Comparison of ENCODE assay signal across 11 cellular contexts in the genomic region with DNA sequence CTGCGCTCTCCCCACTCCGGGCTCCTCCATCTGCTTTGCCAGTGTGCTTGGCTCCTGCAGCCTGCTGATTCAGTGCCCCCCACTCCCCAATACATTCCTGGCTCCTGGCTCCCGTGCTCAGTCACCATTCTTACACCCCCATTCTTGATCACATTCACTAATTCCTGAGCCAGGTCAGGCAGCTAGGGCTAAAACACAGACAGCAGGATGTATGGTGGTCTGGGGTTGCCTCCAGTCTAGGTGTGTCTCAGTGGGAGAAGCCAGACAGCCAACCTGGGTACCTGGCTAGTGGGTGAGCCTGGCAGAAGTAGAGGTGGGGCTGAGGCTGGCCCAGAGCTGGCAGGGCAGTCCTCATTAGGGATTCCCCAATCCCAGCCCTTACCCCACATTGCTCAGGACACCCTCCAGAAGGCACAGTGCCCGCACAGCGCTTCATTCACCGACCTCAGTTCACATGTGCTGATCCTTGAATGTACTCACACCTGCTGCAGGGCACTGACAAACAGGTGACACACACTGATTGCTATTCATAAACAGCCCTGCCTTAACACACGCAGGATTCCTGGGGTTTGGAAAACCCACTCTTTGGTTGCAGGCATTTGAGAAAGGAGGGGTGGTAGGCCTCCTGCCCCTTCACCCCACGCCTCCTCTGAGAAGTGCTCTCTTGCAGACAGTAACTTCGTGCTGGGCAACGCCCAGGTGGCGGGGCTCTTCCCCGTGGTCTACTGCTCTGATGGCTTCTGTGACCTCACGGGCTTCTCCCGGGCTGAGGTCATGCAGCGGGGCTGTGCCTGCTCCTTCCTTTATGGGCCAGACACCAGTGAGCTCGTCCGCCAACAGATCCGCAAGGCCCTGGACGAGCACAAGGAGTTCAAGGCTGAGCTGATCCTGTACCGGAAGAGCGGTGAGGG. TPM values are rescaled to one million over a fixed set of nuclear protein-coding genes. Genes with fewer than 3 reads are reported as not detected.
DNase-seq lines count a peak whose midpoint lies in the region; FAIRE-seq and TF ChIP-seq lines count a peak whose summit lies in the region.
"Had no signal": no experiment of that assay in that cellular context is flagged by ENCODE, and none has a peak within 500 bp of the region (broad histone marks: within the 10 kb centered on the region; RNA-seq: fewer than 3 reads in every experiment).

No MANE protein-coding gene starts in this region.

- DNase-seq in NCI-H510A treated with DMSO at 0.1 percent for 48 hours (lab: John Stamatoyannopoulos, UW) (peak; percentile 52), NCI-H510A (lab: John Stamatoyannopoulos, UW) (no peak), neural progenitor cell (ENCODE audit: low spot score) (no peak), stomach (no peak), trophoblast cell (no peak), GM19239 (ENCODE audit: insufficient read length, low spot score) (no peak)
- DNase-seq: IMR-90, NCI-H446 treated with DMSO at 0.1 percent for 48 hours had no signal

- no peak for TF ChIP-seq CTCF in neural progenitor cell (IDR thresholded peaks at IDR 0.05)
- TF ChIP-seq CTCF in stomach (IDR thresholded peaks at IDR 0.05): no peak

- no peak overlapping the region for H3K4me3 ChIP-seq in neural progenitor cell
- H3K4me3 ChIP-seq in stomach: no peak overlapping the region
- H3K4me3 ChIP-seq in trophoblast cell (ENCODE audit: low read depth, low read length): no peak overlapping the region
- H3K4me3 ChIP-seq: uterus had no signal

- H3K4ac ChIP-seq in trophoblast cell (ENCODE audit: low read depth, low read length): no peak overlapping the region

- no peak overlapping the region for H3K4me2 ChIP-seq in neural progenitor cell
- H3K4me2 ChIP-seq in trophoblast cell (ENCODE audit: low read length): no peak overlapping the region

- H3K36me3 Mint-ChIP-seq in IgD-negative memory B cell (no peaks in the 10 kb centered on the region), neural progenitor cell (peaks cover 2% of the 10 kb centered on the region)

- H3K27me3 ChIP-seq in neural progenitor cell: peaks cover 100% of the 10 kb centered on the region
- H3K27me3 ChIP-seq in stomach: peaks cover 4 to 84% (median 36%) of the 10 kb centered on the region in 3 donors
- H3K27me3 ChIP-seq in trophoblast cell (ENCODE audit: insufficient read depth, low read length): peaks cover 78% of the 10 kb centered on the region
- H3K27me3 ChIP-seq: uterus had no signal

- H3K9me3 Mint-ChIP-seq in IgD-negative memory B cell (no peaks in the 10 kb centered on the region), neural progenitor cell (peaks cover 2% of the 10 kb centered on the region)

- no peak for FAIRE-seq in GM19239 (lab: Jason Lieb, UNC)

- peak overlapping the region in 1 of 3 donors; percentile 15 for H3K27ac Mint-ChIP-seq in IgD-negative memory B cell
- no peak overlapping the region for H3K27ac Mint-ChIP-seq in neural progenitor cell

- H3K4me1 Mint-ChIP-seq in IgD-negative memory B cell (peaks cover 12 to 23% (median 22%) of the 10 kb centered on the region in 3 donors), neural progenitor cell (peaks cover 33% of the 10 kb centered on the region)

- no peak for TF ChIP-seq POLR2A in stomach (IDR thresholded peaks at IDR 0.05)

- H3K4me3 Mint-ChIP-seq in IgD-negative memory B cell (peak overlapping the region; percentile 43 to 82 (median 60)), neural progenitor cell (peak overlapping the region; percentile 48)

- H2AFZ ChIP-seq in neural progenitor cell (replicated peaks) (no peak overlapping the region), trophoblast cell (ENCODE audit: insufficient read depth, low read length, poor library complexity) (no peak overlapping the region)

- no peak overlapping the region for H4K12ac ChIP-seq in trophoblast cell (ENCODE audit: low read depth, low read length)

- H3K9ac ChIP-seq in neural progenitor cell (no peak overlapping the region), trophoblast cell (ENCODE audit: low read length) (no peak overlapping the region)

- no peak overlapping the region for H3K23ac ChIP-seq in trophoblast cell (ENCODE audit: low read length)

- intact Hi-C loops in stomach (cut with DNase I; ENCODE audit: low total_unique reads): no loop called here

- no peak overlapping the region for H4K91ac ChIP-seq in trophoblast cell (ENCODE audit: low read depth, low read length)

- peaks cover 22% of the 10 kb centered on the region for H3F3A ChIP-seq in neural progenitor cell (ENCODE audit: low read depth)

- 62 to 82% (median 75%) methylated on average over 10 to 21 of the region's 21 CpGs for WGBS in stomach, 5 donors
- no CpG with 5 or more reads among the region's 21 CpGs for WGBS in trophoblast cell (ENCODE audit: extremely low coverage, insufficient coverage, insufficient read length)

- H2BK12ac ChIP-seq in trophoblast cell (ENCODE audit: low read length): no peak overlapping the region

- H2BK120ac ChIP-seq in trophoblast cell (ENCODE audit: insufficient read depth, low read length, poor library complexity): no peak overlapping the region

- peaks cover 22% of the 10 kb centered on the region for H4K20me1 ChIP-seq in neural progenitor cell (ENCODE audit: low read depth)

- TF ChIP-seq EP300 in stomach (IDR thresholded peaks at IDR 0.05): no peak

- no peak overlapping the region for H3K18ac ChIP-seq in trophoblast cell (ENCODE audit: low read length)

- H3K36me3 ChIP-seq in neural progenitor cell (no peaks in the 10 kb centered on the region), stomach (no peaks in the 10 kb centered on the region), trophoblast cell (ENCODE audit: control insufficient read depth in 1 of 2, insufficient read depth in 2 of 2, low read length in 2 of 2) (no peaks in the 10 kb centered on the region)
- H3K36me3 ChIP-seq: uterus had no signal

- H2BK5ac ChIP-seq in trophoblast cell (ENCODE audit: low read depth, low read length, poor library complexity): no peak overlapping the region

- no peaks in the 10 kb centered on the region for H3K79me1 ChIP-seq in trophoblast cell (ENCODE audit: low read length)

- peaks cover 11% of the 10 kb centered on the region for H3K27me3 Mint-ChIP-seq in IgD-negative memory B cell
- H3K27me3 Mint-ChIP-seq in neural progenitor cell (ENCODE audit: insufficient read depth, low read depth): peaks cover 63% of the 10 kb centered on the region

- H3K14ac ChIP-seq in trophoblast cell (ENCODE audit: low read length): no peak overlapping the region

- H3K4me1 ChIP-seq in neural progenitor cell (peaks cover 13% of the 10 kb centered on the region), stomach (peaks cover 22 to 28% (median 26%) of the 10 kb centered on the region in 4 donors), trophoblast cell (ENCODE audit: control insufficient read depth in 1 of 2, insufficient read depth in 2 of 2, low read length in 2 of 2) (peaks cover 3 to 9% of the 10 kb centered on the region in 2 experiments)

- H4K8ac ChIP-seq in trophoblast cell (ENCODE audit: low read depth, low read length): no peak overlapping the region

- H3K79me2 ChIP-seq in neural progenitor cell (ENCODE audit: low read depth): no peaks in the 10 kb centered on the region
- no peaks in the 10 kb centered on the region for H3K79me2 ChIP-seq in trophoblast cell (ENCODE audit: control insufficient read depth, insufficient read depth, low read length, poor library complexity)

- H2AK5ac ChIP-seq in trophoblast cell (ENCODE audit: low read length): no peak overlapping the region

- no peaks in the 10 kb centered on the region for H3K9me3 ChIP-seq in neural progenitor cell (ENCODE audit: low read depth)
- H3K9me3 ChIP-seq in stomach: no peaks in the 10 kb centered on the region
- H3K9me3 ChIP-seq in trophoblast cell (ENCODE audit: insufficient read depth, low read depth, low read length): peaks cover 5% of the 10 kb centered on the region
- H3K9me3 ChIP-seq: uterus had no signal

- H3K27ac ChIP-seq in cingulate gyrus (ENCODE audit: low read depth, low read length): peak overlapping the region; percentile 29
- H3K27ac ChIP-seq in neural progenitor cell: no peak overlapping the region
- no peak overlapping the region for H3K27ac ChIP-seq in stomach
- H3K27ac ChIP-seq in trophoblast cell (ENCODE audit: low read depth, low read length): no peak overlapping the region
- H3K27ac ChIP-seq: uterus had no signal

RNA-seq across cellular contexts. Expression of gene KCNH3, which starts 1.7 kb away (rescaled TPM):
- 0.15 TPM for polyA plus RNA-seq in IgD-negative memory B cell
- 0.19 TPM in 1 of 2 replicates, not detected in the other for total RNA-seq in neural progenitor cell (ENCODE audit: low replicate concordance)
- under 1 TPM in 1 of 5 donors, not detected in 4; 0.55 TPM for total RNA-seq in stomach
- under 1 TPM; 0.25 to 0.61 (median 0.44) TPM for polyA plus RNA-seq in stomach
- polyA plus RNA-seq in trophoblast cell (2013): 0.01 TPM in 1 of 2 replicates, not detected in the other
- total RNA-seq: IMR-90 had no signal

RNA-seq across cellular contexts. Expression of gene MCRS1, which starts 27.5 kb away (rescaled TPM):
- polyA plus RNA-seq in IgD-negative memory B cell (57.3 TPM), stomach (10 to 100 TPM; 45.8 to 51.5 (median 51.3) TPM)
- total RNA-seq in neural progenitor cell (ENCODE audit: low replicate concordance) (62.4 and 91.5 TPM in 2 replicates), stomach (100 to 1,000 TPM in 1 of 5 donors, 10 to 100 TPM in 4; 16.5 to 322 (median 45.6) TPM)
- polyA plus RNA-seq in trophoblast cell (2013): 39.0 and 41.3 TPM in 2 replicates
